ENCODE assay signal across 10 cellular contexts in the genomic region with DNA sequence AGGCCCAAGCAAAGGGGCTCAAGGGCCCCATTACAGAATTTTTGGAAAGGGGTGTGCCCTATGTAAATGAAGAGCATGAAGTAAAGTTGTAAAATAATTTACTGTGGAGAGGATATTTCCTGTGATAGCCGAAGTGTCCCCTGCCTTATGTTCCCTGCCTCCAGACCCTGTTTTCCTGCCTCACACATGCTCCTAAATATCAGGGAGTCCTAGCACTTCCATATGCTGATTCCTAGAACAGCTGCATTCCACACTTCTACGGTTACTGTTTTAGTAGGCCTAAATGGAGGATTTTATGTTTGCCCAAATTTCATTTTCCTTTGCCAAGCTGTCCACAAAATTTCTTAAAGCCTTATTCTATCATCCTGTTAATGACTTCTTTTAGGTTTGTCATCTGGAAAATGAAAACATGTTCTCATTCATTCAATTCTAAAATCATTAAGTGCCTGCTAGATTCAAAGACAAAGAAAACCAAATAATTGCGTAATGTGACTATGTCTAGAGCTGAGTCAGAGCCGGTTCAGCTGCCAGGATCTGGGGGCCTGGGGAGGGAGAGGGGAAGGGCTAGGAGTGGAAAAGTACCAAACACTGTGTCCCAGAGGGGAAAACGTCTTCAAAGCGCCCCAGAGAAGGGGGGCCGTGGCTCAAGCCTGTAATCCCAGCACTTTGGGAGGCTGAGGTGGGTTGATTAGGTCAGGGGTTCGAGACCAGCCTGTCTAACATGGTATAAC. TPM values are rescaled to one million over a fixed set of nuclear protein-coding genes. Genes with fewer than 3 reads are reported as not detected.
DNase-seq lines count a peak whose midpoint lies in the region; ATAC-seq and TF ChIP-seq lines count a peak whose summit lies in the region.
"Had no signal": no experiment of that assay in that cellular context is flagged by ENCODE, and none has a peak within 500 bp of the region (broad histone marks: within the 10 kb centered on the region; RNA-seq: fewer than 3 reads in every experiment).

No MANE protein-coding gene starts in this region.

- peak overlapping the region; percentile 87 for H3K27ac Mint-ChIP-seq in progenitor cell of endocrine pancreas
- H3K27ac Mint-ChIP-seq in activated T-cell treated with anti-CD3 and anti-CD28 coated beads, Interleukin-2, amount 50 U/mL, for 72 hours: no peak overlapping the region
- H3K27ac Mint-ChIP-seq in activated T-helper 1 cell treated with anti-CD3 and anti-CD28 coated beads, Interleukin-12 subunit alpha, Interleukin-12 subunit beta, Interleukin-2, Interleukin-4 antibody, amounts not matched to agents 30 ng/mL and 10 ng/mL and 1 ng/mL, durations not matched to agents 14 hours and 24 hours and 36 hours: no peak overlapping the region

- peaks cover 13% of the 10 kb centered on the region; the same call in 1 of the 2 replicates for H3F3A ChIP-seq in PC-9 (ENCODE audit: insufficient read depth, low read depth)

- H3K9me3 Mint-ChIP-seq in progenitor cell of endocrine pancreas (ENCODE audit: low read depth): peaks cover 12% of the 10 kb centered on the region
- peaks cover 7 to 9% of the 10 kb centered on the region in 2 donors for H3K9me3 Mint-ChIP-seq in activated T-cell treated with anti-CD3 and anti-CD28 coated beads, Interleukin-2, amount 50 U/mL, for 72 hours
- H3K9me3 Mint-ChIP-seq in activated T-helper 1 cell treated with anti-CD3 and anti-CD28 coated beads, Interleukin-12 subunit alpha, Interleukin-12 subunit beta, Interleukin-2, Interleukin-4 antibody, amounts not matched to agents 30 ng/mL and 10 ng/mL and 1 ng/mL, durations not matched to agents 14 hours and 24 hours and 36 hours: peaks cover 14% of the 10 kb centered on the region
- H3K9me3 Mint-ChIP-seq: natural killer cell treated with Interleukin-12 subunit alpha and Interleukin-12 subunit beta and Interleukin-15 and Interleukin-18, amount 100 ng/mL, for 72 hours had no signal

- no peaks in the 10 kb centered on the region for H3K27me3 Mint-ChIP-seq in progenitor cell of endocrine pancreas
- H3K27me3 Mint-ChIP-seq in activated T-cell treated with anti-CD3 and anti-CD28 coated beads, Interleukin-2, amount 50 U/mL, for 72 hours (ENCODE audit: low read depth): no peaks in the 10 kb centered on the region
- H3K27me3 Mint-ChIP-seq in activated T-helper 1 cell treated with anti-CD3 and anti-CD28 coated beads, Interleukin-12 subunit alpha, Interleukin-12 subunit beta, Interleukin-2, Interleukin-4 antibody, amounts not matched to agents 30 ng/mL and 10 ng/mL and 1 ng/mL, durations not matched to agents 14 hours and 24 hours and 36 hours (ENCODE audit: insufficient read depth): no peaks in the 10 kb centered on the region

- H3K36me3 Mint-ChIP-seq in progenitor cell of endocrine pancreas (ENCODE audit: insufficient read depth): peaks cover 7% of the 10 kb centered on the region
- H3K36me3 Mint-ChIP-seq in activated T-cell treated with anti-CD3 and anti-CD28 coated beads, Interleukin-2, amount 50 U/mL, for 72 hours (ENCODE audit: insufficient read depth in 2 of 2): peaks cover 5% of the 10 kb centered on the region in 2 donors
- H3K36me3 Mint-ChIP-seq in activated T-helper 1 cell treated with anti-CD3 and anti-CD28 coated beads, Interleukin-12 subunit alpha, Interleukin-12 subunit beta, Interleukin-2, Interleukin-4 antibody, amounts not matched to agents 30 ng/mL and 10 ng/mL and 1 ng/mL, durations not matched to agents 14 hours and 24 hours and 36 hours (ENCODE audit: low read depth): peaks cover 1% of the 10 kb centered on the region

- H3K9me2 ChIP-seq in PC-9 (ENCODE audit: insufficient read depth): no peaks in the 10 kb centered on the region

- H3K79me2 ChIP-seq in PC-9 (ENCODE audit: low read depth) (no peaks in the 10 kb centered on the region), fibroblast of lung (ENCODE audit: control insufficient read depth, insufficient read depth, low read length) (no peaks in the 10 kb centered on the region)

- H3K27ac ChIP-seq in PC-9: 0 out of 2 replicates have a peak overlapping the region, but pooled peaks have one; percentile 24
- H3K27ac ChIP-seq in fibroblast of lung (ENCODE audit: insufficient read depth, low read length): peak overlapping the region; percentile 59
- H3K27ac ChIP-seq in tibial artery: no peak overlapping the region

- H3K4me2 ChIP-seq in PC-9 (no peak overlapping the region), fibroblast of lung (ENCODE audit: extremely low read depth, insufficient read depth, low read length) (peak overlapping the region; percentile 35)

- peaks cover 12% of the 10 kb centered on the region; the same call in 1 of the 2 replicates for H3K4me1 ChIP-seq in ES-I3 (ENCODE audit: insufficient read depth, low read length)
- peaks cover 7% of the 10 kb centered on the region; the same call in 1 of the 2 replicates for H3K4me1 ChIP-seq in PC-9 (replicated peaks; ENCODE audit: insufficient read depth)
- peaks cover 4% of the 10 kb centered on the region for H3K4me1 ChIP-seq in fibroblast of lung (ENCODE audit: control insufficient read depth, extremely low read depth, insufficient read depth, low read length)
- no peaks in the 10 kb centered on the region for H3K4me1 ChIP-seq in tibial artery

- no peak overlapping the region for H3K4me3 ChIP-seq in PC-9
- no peak overlapping the region for H3K4me3 ChIP-seq in fibroblast of lung (replicated peaks in 1 of 4; ENCODE audit: control extremely low read depth in 1 of 4, insufficient read depth in 1 of 4, low read depth in 3 of 4, low read length in 4 of 4)
- H3K4me3 ChIP-seq in tibial artery: no peak overlapping the region

- intact Hi-C loops in PC-9 (cut with micrococcal nuclease; ENCODE audit: unreplicated experiment): no loop called here
- intact Hi-C loops in tibial artery (cut with DNase I; ENCODE audit: low total_unique reads): no loop called here
- intact Hi-C loops in activated T-helper 1 cell treated with anti-CD3 and anti-CD28 coated beads, Interleukin-12 subunit alpha, Interleukin-12 subunit beta, Interleukin-2, Interleukin-4 antibody, amounts not matched to agents 30 ng/mL and 10 ng/mL and 1 ng/mL, durations not matched to agents 14 hours and 24 hours and 36 hours (cut with micrococcal nuclease): no loop called here

- H3K36me3 ChIP-seq in ES-I3 (ENCODE audit: insufficient read depth, low read length) (no peaks in the 10 kb centered on the region), PC-9 (ENCODE audit: low read depth) (no peaks in the 10 kb centered on the region), fibroblast of lung (ENCODE audit: control insufficient read depth, insufficient read depth, low read length) (no peaks in the 10 kb centered on the region), tibial artery (no peaks in the 10 kb centered on the region)

- DNase-seq in PC-9: peak in 1 of 2 experiments; percentile 54
- DNase-seq in fibroblast of lung (ENCODE audit: low read depth in 2 of 2): peak; percentile 91 to 95
- no peak for DNase-seq in progenitor cell of endocrine pancreas (ENCODE audit: low spot score, unreplicated experiment)
- DNase-seq in activated T-cell treated with anti-CD3 and anti-CD28 coated beads, Interleukin-2, amount 50 U/mL, for 72 hours: no peak
- DNase-seq in tibial artery: no peak
- no peak for DNase-seq in activated T-helper 1 cell treated with anti-CD3 and anti-CD28 coated beads, Interleukin-12 subunit alpha, Interleukin-12 subunit beta, Interleukin-2, Interleukin-4 antibody, amounts not matched to agents 30 ng/mL and 10 ng/mL and 1 ng/mL, durations not matched to agents 14 hours and 24 hours and 36 hours (ENCODE audit: low spot score)
- DNase-seq in SK-N-DZ (ENCODE audit: low spot score): no peak
- DNase-seq: activated CD8-positive, alpha-beta memory T cell treated with anti-CD3 and anti-CD28 coated beads for 24 hours had no signal

- H3K27me3 ChIP-seq in PC-9 (ENCODE audit: insufficient read depth, low read depth) (no peaks in the 10 kb centered on the region), fibroblast of lung (ENCODE audit: control insufficient read depth, insufficient read depth, low read length) (no peaks in the 10 kb centered on the region), tibial artery (no peaks in the 10 kb centered on the region)

- H3K9me3 ChIP-seq in ES-I3 (ENCODE audit: control insufficient read depth, insufficient read depth, low read length) (peaks cover 7% of the 10 kb centered on the region; the same call in 1 of the 2 replicates), PC-9 (ENCODE audit: insufficient read depth, low read depth) (peaks cover 20% of the 10 kb centered on the region; the same call in 1 of the 2 replicates), fibroblast of lung (ENCODE audit: control insufficient read depth, insufficient read depth, low read depth, low read length) (no peaks in the 10 kb centered on the region), tibial artery (peaks cover 0 to 3% (median 0%) of the 10 kb centered on the region in 3 donors)

- 0 out of 2 replicates have a peak overlapping the region, but pooled peaks have one; percentile 12 for H3K9ac ChIP-seq in ES-I3 (ENCODE audit: low read depth, low read length)
- no peak overlapping the region for H3K9ac ChIP-seq in fibroblast of lung (ENCODE audit: insufficient read depth, low read length)

- H3K4me1 Mint-ChIP-seq in progenitor cell of endocrine pancreas (ENCODE audit: low read depth): peaks cover 20% of the 10 kb centered on the region
- peaks cover 10% of the 10 kb centered on the region for H3K4me1 Mint-ChIP-seq in activated T-cell treated with anti-CD3 and anti-CD28 coated beads, Interleukin-2, amount 50 U/mL, for 72 hours (ENCODE audit: low read depth)
- H3K4me1 Mint-ChIP-seq in activated T-helper 1 cell treated with anti-CD3 and anti-CD28 coated beads, Interleukin-12 subunit alpha, Interleukin-12 subunit beta, Interleukin-2, Interleukin-4 antibody, amounts not matched to agents 30 ng/mL and 10 ng/mL and 1 ng/mL, durations not matched to agents 14 hours and 24 hours and 36 hours (ENCODE audit: low read depth): peaks cover 9% of the 10 kb centered on the region

- BruUV-seq in PC-9 (replicated peaks; lab: Mats Ljungman, UMichigan): no TSS peak

- no peak overlapping the region for H2AFZ ChIP-seq in PC-9
- no peak overlapping the region for H2AFZ ChIP-seq in fibroblast of lung (ENCODE audit: low read length)

- no peak for ATAC-seq in activated T-cell treated with anti-CD3 and anti-CD28 coated beads, Interleukin-2, amount 50 U/mL, for 72 hours (replicated peaks in 1 of 2)

- CTCF ChIA-PET in PC-9 (lab: Charles Lee): no interaction called here

- H4K20me1 ChIP-seq in PC-9 (ENCODE audit: insufficient read depth): no peaks in the 10 kb centered on the region
- no peaks in the 10 kb centered on the region for H4K20me1 ChIP-seq in fibroblast of lung (ENCODE audit: control insufficient read depth, extremely low read depth, insufficient read depth, low read length)

- TF ChIP-seq CTCF in PC-9 (conservative IDR thresholded peaks at IDR 0.05) (no peak), fibroblast of lung (conservative IDR thresholded peaks at IDR 0.05 in 1 of 2, IDR thresholded peaks at IDR 0.05 in 1 of 2; ENCODE audit: low read depth in 1 of 2, low read length in 2 of 2) (no peak), progenitor cell of endocrine pancreas (IDR thresholded peaks at IDR 0.05; ENCODE audit: unreplicated experiment) (no peak), tibial artery (IDR thresholded peaks at IDR 0.05) (no peak)

- no peak overlapping the region for H3K4me3 Mint-ChIP-seq in progenitor cell of endocrine pancreas (ENCODE audit: low read depth)
- no peak overlapping the region for H3K4me3 Mint-ChIP-seq in activated T-cell treated with anti-CD3 and anti-CD28 coated beads, Interleukin-2, amount 50 U/mL, for 72 hours
- no peak overlapping the region for H3K4me3 Mint-ChIP-seq in activated T-helper 1 cell treated with anti-CD3 and anti-CD28 coated beads, Interleukin-12 subunit alpha, Interleukin-12 subunit beta, Interleukin-2, Interleukin-4 antibody, amounts not matched to agents 30 ng/mL and 10 ng/mL and 1 ng/mL, durations not matched to agents 14 hours and 24 hours and 36 hours
- H3K4me3 Mint-ChIP-seq: natural killer cell treated with Interleukin-12 subunit alpha and Interleukin-12 subunit beta and Interleukin-15 and Interleukin-18, amount 100 ng/mL, for 72 hours had no signal

- POLR2A ChIA-PET in PC-9 (lab: Charles Lee; ENCODE audit: unreplicated experiment): interaction anchor here (0.5 kb wide), 1 partner anchor 31 kb away, joined by 3 read pairs; no protein-coding TSS in a partner anchor

RNA-seq across cellular contexts. Expression of a gene that starts 25.8 kb away (rescaled TPM):
- 83.6 and 91.4 TPM in 2 replicates for total RNA-seq in PC-9 (2021)
- 19.5 and 23.0 TPM in 2 replicates for total RNA-seq in fibroblast of lung
- 3.8 and 4.4 TPM in 2 replicates for polyA plus RNA-seq in fibroblast of lung
- polyA plus RNA-seq in fibroblast of lung (2012): 7.4 and 9.2 TPM in 2 replicates
- 4.5 and 9.3 TPM in 2 replicates for polyA minus RNA-seq in fibroblast of lung (ENCODE audit: low replicate concordance)
- total RNA-seq in progenitor cell of endocrine pancreas: 53.4 and 58.8 TPM in 2 replicates
- total RNA-seq in activated T-cell treated with anti-CD3 and anti-CD28 coated beads, Interleukin-2, amount 50 U/mL, for 72 hours: 10 to 100 TPM; 19.2 to 20.2 TPM
- 14.4 and 19.3 TPM in 2 replicates for total RNA-seq in activated T-helper 1 cell treated with anti-CD3 and anti-CD28 coated beads, Interleukin-12 subunit alpha, Interleukin-12 subunit beta, Interleukin-2, Interleukin-4 antibody, amounts not matched to agents 30 ng/mL and 10 ng/mL and 1 ng/mL, durations not matched to agents 14 hours and 24 hours and 36 hours
- polyA plus RNA-seq in SK-N-DZ (2014; cell fraction: cytosol; rRNA removed): 72.2 and 75.4 TPM in 2 replicates
- polyA plus RNA-seq in SK-N-DZ (2014; cell fraction: nucleus; rRNA removed): 98.5 and 109 TPM in 2 replicates

RNA-seq across cellular contexts. Expression of a gene that starts 47.3 kb away (rescaled TPM):
- 40.7 and 54.9 TPM in 2 replicates for total RNA-seq in PC-9 (2021)
- total RNA-seq in fibroblast of lung: 29.7 and 32.1 TPM in 2 replicates
- 16.5 and 23.3 TPM in 2 replicates for polyA plus RNA-seq in fibroblast of lung
- 15.1 and 19.0 TPM in 2 replicates for polyA plus RNA-seq in fibroblast of lung (2012)
- polyA minus RNA-seq in fibroblast of lung (ENCODE audit: low replicate concordance): 2.5 and 18.7 TPM in 2 replicates
- total RNA-seq in progenitor cell of endocrine pancreas: 27.4 and 37.4 TPM in 2 replicates
- 10 to 100 TPM; 43.5 to 61.2 TPM for total RNA-seq in activated T-cell treated with anti-CD3 and anti-CD28 coated beads, Interleukin-2, amount 50 U/mL, for 72 hours
- total RNA-seq in activated T-helper 1 cell treated with anti-CD3 and anti-CD28 coated beads, Interleukin-12 subunit alpha, Interleukin-12 subunit beta, Interleukin-2, Interleukin-4 antibody, amounts not matched to agents 30 ng/mL and 10 ng/mL and 1 ng/mL, durations not matched to agents 14 hours and 24 hours and 36 hours: 45.8 and 47.4 TPM in 2 replicates
- 15.1 and 16.8 TPM in 2 replicates for polyA plus RNA-seq in SK-N-DZ (2014; cell fraction: cytosol; rRNA removed)
- 39.0 and 48.1 TPM in 2 replicates for polyA plus RNA-seq in SK-N-DZ (2014; cell fraction: nucleus; rRNA removed)

Comparison
In these comparisons a context has a peak if more than half of its experiments do, and no peak if none do; other contexts are left out.
1. DNase-seq: peak in fibroblast of lung (2 of 2); none in progenitor cell of endocrine pancreas (single experiment), activated T-cell treated with anti-CD3 and anti-CD28 coated beads, Interleukin-2, amount 50 U/mL, for 72 hours (0 of 2), tibial artery (0 of 2), activated T-helper 1 cell treated with anti-CD3 and anti-CD28 coated beads, Interleukin-12 subunit alpha, Interleukin-12 subunit beta, Interleukin-2, Interleukin-4 antibody, amounts not matched to agents 30 ng/mL and 10 ng/mL and 1 ng/mL, durations not matched to agents 14 hours and 24 hours and 36 hours (single experiment) and SK-N-DZ (single experiment).
2. H3K27ac ChIP-seq: peak in PC-9 (single experiment) and fibroblast of lung (single experiment); none in tibial artery (0 of 2).